ENCODE assay signal across 8 cellular contexts in the genomic region with DNA sequence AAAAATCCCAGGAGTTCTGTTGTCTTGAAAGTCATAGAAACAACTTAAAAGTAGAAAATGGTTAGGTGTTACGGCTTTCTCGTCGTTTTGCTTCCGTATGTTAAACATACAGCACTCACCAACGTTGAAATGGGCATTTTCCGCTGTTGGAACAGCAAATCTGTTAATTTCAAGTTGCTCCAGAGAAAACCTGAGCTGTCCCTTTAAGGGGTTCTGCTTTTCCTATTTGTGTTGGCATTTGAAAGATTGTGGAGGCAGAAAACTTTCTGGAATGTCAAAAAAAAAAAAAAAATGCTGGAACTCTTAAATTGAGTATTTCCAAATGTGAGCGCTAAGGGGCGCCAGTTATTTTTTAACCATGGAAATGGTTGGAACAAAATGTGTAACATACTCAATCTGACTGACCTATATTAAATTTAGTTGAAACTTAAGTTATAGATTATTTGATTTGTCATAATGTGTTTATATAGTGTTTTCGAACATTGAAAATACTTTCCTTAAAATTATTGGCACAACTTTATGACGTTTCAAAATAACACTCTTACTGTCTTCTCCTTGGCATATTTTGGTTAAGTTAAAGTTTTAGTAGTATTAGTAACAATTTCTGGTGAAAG. TPM values are rescaled to one million over a fixed set of nuclear protein-coding genes. Genes with fewer than 3 reads are reported as not detected.
DNase-seq lines count a peak whose midpoint lies in the region; ATAC-seq and TF ChIP-seq lines count a peak whose summit lies in the region.

No MANE protein-coding gene starts in this region.

- TF ChIP-seq CTCF in HFF-Myc (IDR thresholded peaks at IDR 0.05; ENCODE audit: low read depth, low read length, missing control alignments) (peak; percentile 39), kidney epithelial cell (IDR thresholded peaks at IDR 0.05; ENCODE audit: insufficient read depth, low read length, poor library complexity, severe bottlenecking) (peak; percentile 57)

- H3K4me3 ChIP-seq in HFF-Myc (replicated peaks; ENCODE audit: low read depth, low read length) (peak overlapping the region; percentile 65), kidney epithelial cell (ENCODE audit: low read depth, low read length) (peak overlapping the region; percentile 97)

- H3K27ac ChIP-seq in caudate nucleus (ENCODE audit: low read depth, low read length): peak overlapping the region; percentile 99

- peak; percentile 76 for DNase-seq in COLO829 (ENCODE audit: low spot score)
- peak; percentile 61 for DNase-seq in HFF-Myc (ENCODE audit: extremely low read depth, low read depth)
- peak; percentile 85 for DNase-seq in SK-MEL-5 (ENCODE audit: low read depth, low spot score)
- peak in 9 of 61 donors; percentile 14 to 68 (median 46) for DNase-seq in caudate nucleus (lab: John Stamatoyannopoulos, UW)
- no peak for DNase-seq in kidney epithelial cell (ENCODE audit: low read depth)
- DNase-seq in stimulated activated CD8-positive, alpha-beta memory T cell treated with anti-CD3 and anti-CD28 coated beads, Interleukin-4, amount 100 ng/mL, for 48 hours: peak; percentile 52

- no peaks in the 10 kb centered on the region for H3K36me3 ChIP-seq in kidney epithelial cell (ENCODE audit: control insufficient read depth, insufficient read depth, low read length)

- no peaks in the 10 kb centered on the region for H3K27me3 ChIP-seq in kidney epithelial cell (ENCODE audit: control insufficient read depth, insufficient read depth, low read length)

- in situ Hi-C loops in SK-MEL-5 (cut with HindIII; ENCODE audit: low pct_unique_long_range_greater_than_20kb, low sequenced_read_pairs): no loop called here

- ATAC-seq in HG02623 (IDR thresholded peaks at IDR 0.05; ENCODE audit: unreplicated experiment): no peak
- no peak for ATAC-seq in GM21526 (IDR thresholded peaks at IDR 0.05; ENCODE audit: low FRiP score, unreplicated experiment)

RNA-seq across cellular contexts. Expression of a gene that starts 2.2 kb away (rescaled TPM):
- 61.1 and 62.9 TPM in 2 replicates for total RNA-seq in SK-MEL-5 (2014; rRNA removed; shearing (Covaris generic))
- polyA plus RNA-seq in SK-MEL-5 (2015; cell fraction: cytosol; rRNA removed): 55.8 and 82.3 TPM in 2 replicates
- polyA plus RNA-seq in SK-MEL-5 (2015; cell fraction: nucleus; rRNA removed): 33.4 and 35.4 TPM in 2 replicates
- 173 and 189 TPM in 2 replicates for total RNA-seq in kidney epithelial cell
